Comparison of ENCODE assay signal across 8 cellular contexts in the genomic region with DNA sequence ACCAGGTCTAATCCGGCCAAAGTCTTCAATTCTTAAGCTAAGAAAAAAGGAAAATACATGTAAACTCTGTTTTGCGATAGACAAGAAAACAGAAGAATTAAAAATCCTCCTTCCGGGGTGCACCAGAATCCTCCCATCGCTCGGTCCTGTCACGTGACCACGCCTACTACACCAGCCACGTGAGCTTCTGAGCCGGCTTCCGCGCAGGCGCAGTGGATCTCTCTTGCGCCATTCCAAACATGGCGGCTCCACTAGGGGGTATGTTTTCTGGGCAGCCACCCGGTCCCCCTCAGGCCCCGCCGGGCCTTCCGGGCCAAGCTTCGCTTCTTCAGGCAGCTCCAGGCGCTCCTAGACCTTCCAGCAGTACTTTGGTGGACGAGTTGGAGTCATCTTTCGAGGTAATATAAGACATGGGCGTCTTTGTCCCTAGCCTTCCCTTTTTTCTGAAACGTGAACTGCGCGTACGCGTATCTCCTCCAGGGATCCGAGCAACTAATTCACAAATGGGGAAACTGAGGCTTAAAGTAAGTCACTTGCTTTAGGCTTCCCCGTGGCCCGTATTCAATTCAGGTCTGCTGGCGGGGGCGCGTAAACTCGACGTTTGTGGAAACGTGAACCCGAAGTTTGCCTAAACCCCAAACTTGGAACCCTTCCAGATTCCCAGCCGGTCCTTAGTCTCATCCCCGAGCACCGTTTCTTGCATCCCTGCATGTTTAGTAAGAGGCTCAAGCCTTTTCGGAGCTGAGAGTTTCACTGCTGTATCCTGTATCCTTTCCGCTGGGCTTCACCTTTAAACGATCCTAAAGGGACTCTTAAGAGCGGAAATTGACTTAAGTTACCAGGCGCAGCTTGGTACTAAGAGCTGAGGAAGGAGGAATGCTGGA.
DNase-seq lines count a peak whose midpoint lies in the region; ATAC-seq and TF ChIP-seq lines count a peak whose summit lies in the region.

A gene with protein sequence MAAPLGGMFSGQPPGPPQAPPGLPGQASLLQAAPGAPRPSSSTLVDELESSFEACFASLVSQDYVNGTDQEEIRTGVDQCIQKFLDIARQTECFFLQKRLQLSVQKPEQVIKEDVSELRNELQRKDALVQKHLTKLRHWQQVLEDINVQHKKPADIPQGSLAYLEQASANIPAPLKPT (plus strand): TSS at position 226 of the 884 bp plus-strand sequence. CDS start 14 bp downstream, at position 240.

- ATAC-seq in GM19043 (IDR thresholded peaks at IDR 0.05; ENCODE audit: low read depth, unreplicated experiment): peak; percentile 91
- peak; percentile 91 for ATAC-seq in HG03378 (IDR thresholded peaks at IDR 0.05; ENCODE audit: unreplicated experiment)

- H3K4me3 ChIP-seq in choroid plexus epithelial cell (ENCODE audit: low read depth, low read length): peak within 1 kb of the TSS; percentile 88

- DNase-seq in AML-193 (lab: John Stamatoyannopoulos, UW) (peak; percentile 86 to 88), NCI-H510A treated with DMSO at 0.1 percent for 48 hours (lab: John Stamatoyannopoulos, UW) (peak; percentile 77), choroid plexus epithelial cell (ENCODE audit: low read depth) (peak; percentile 98), kidney glomerular epithelial cell (lab: John Stamatoyannopoulos, UW) (peak; percentile 89)
- DNase-seq in activated CD4-positive, alpha-beta T cell treated with anti-CD3 and anti-CD28 coated beads for 24 hours (ENCODE audit: low read depth in 2 of 2): peak; percentile 93 to 95
- peak; percentile 88 for DNase-seq in stimulated activated CD4-positive, alpha-beta T cell treated with anti-CD3 and anti-CD28 coated beads, Interleukin-1b, Interleukin-23, amount 100 ng/mL, for 1 hour (ENCODE audit: low read depth in 2 of 2)

- peak; percentile 1 for TF ChIP-seq CTCF in choroid plexus epithelial cell (conservative IDR thresholded peaks at IDR 0.05; ENCODE audit: low read depth, low read length)

Comparison
In these comparisons a context has a peak if more than half of its experiments do, and no peak if none do; other contexts are left out.
1. Peak in every context shown above with its lines: DNase-seq, ATAC-seq and H3K4me3 ChIP-seq.